In genomic region chr10:74797550-74797949, GRCh38 we compare ENCODE assay signal across 30 cellular contexts.
"Had no signal": no experiment of that assay in that cellular context is flagged by ENCODE, and none has a peak within 500 bp of the region (broad histone marks: within the 10 kb centered on the region; RNA-seq: fewer than 3 reads in every experiment).

No MANE protein-coding gene starts in this region.

- ATAC-seq: activated CD8-positive, alpha-beta T cell treated with anti-CD3 and anti-CD28 coated beads, Interleukin-2, amount 10 ng/mL, durations not matched to agents 7 days and 5 days had no signal

- H3K4me3 ChIP-seq: SK-N-MC had no signal

- H3K27me3 Mint-ChIP-seq: activated CD4-positive, alpha-beta T cell treated with anti-CD3 and anti-CD28 coated beads, Interleukin-2, amount 10 ng/mL, durations not matched to agents 24 days and 14 days; activated naive CD4-positive, alpha-beta T cell treated with anti-CD3 and anti-CD28 coated beads, Interleukin-2, amount 50 U/mL, for 24 hours; activated T-cell treated with anti-CD3 and anti-CD28 coated beads, Interleukin-2, amount 50 U/mL, for 24 hours; brain had no signal

- H3K27ac Mint-ChIP-seq: activated CD4-positive, alpha-beta T cell treated with anti-CD3 and anti-CD28 coated beads, Interleukin-2, amount 10 ng/mL, durations not matched to agents 24 days and 14 days; activated CD8-positive, alpha-beta T cell treated with anti-CD3 and anti-CD28 coated beads, Interleukin-2, amount 10 ng/mL, durations not matched to agents 7 days and 5 days; activated naive CD4-positive, alpha-beta T cell treated with anti-CD3 and anti-CD28 coated beads, Interleukin-2, amount 50 U/mL, for 24 hours; activated T-cell treated with anti-CD3 and anti-CD28 coated beads, Interleukin-2, amount 50 U/mL, for 24 hours; activated T-helper 2 cell treated with anti-CD3 and anti-CD28 coated beads, Interferon-gamma antibody, Interleukin-2, Interleukin-4, amounts not matched to agents 10 μg/mL and 5 μg/mL and 100 μg/mL, durations not matched to agents 14 hours and 24 hours and 36 hours; brain had no signal

- H3K27ac ChIP-seq: SK-N-MC had no signal

- H3K36me3 Mint-ChIP-seq: activated naive CD4-positive, alpha-beta T cell treated with anti-CD3 and anti-CD28 coated beads, Interleukin-2, amount 50 U/mL, for 24 hours; brain had no signal

- DNase-seq: activated CD4-positive, alpha-beta T cell treated with anti-CD3 and anti-CD28 coated beads, Interleukin-2, amount 10 ng/mL, durations not matched to agents 24 days and 14 days; activated CD4-positive, alpha-beta T cell treated with anti-CD3 and anti-CD28 coated beads, Interleukin-2, amount 50 U/mL, for 48 hours; activated CD8-positive, alpha-beta T cell treated with anti-CD3 and anti-CD28 coated beads, Interleukin-2, amount 10 ng/mL, durations not matched to agents 7 days and 5 days; activated gamma-delta T cell; activated naive CD4-positive, alpha-beta T cell treated with Interleukin-2 at 50 U/mL for 16 hours; activated T-cell treated with anti-CD3 and anti-CD28 coated beads, Interleukin-2, amount 50 U/mL, for 24 hours; anterior cingulate cortex; caudate nucleus; cerebellar nuclear complex; KG1; MM.1S; MV-4-11; NCI-H1092; NCI-H1417; NCI-H146; NCI-H187; NCI-H2029 treated with DMSO at 0.1 percent for 48 hours; NCI-H2107; NCI-H2171; NCI-H510A; NCI-H526; NCI-H748 treated with DMSO at 0.1 percent for 48 hours; NK-92 treated with Interleukin-12 subunit alpha and Interleukin-12 subunit beta, amount 100 ng/mL, for 24 hours; OCI-M1; Right ventricle myocardium superior; T1000 had no signal

- H3K4me3 Mint-ChIP-seq: activated CD4-positive, alpha-beta T cell treated with anti-CD3 and anti-CD28 coated beads, Interleukin-2, amount 10 ng/mL, durations not matched to agents 24 days and 14 days; activated CD8-positive, alpha-beta T cell treated with anti-CD3 and anti-CD28 coated beads, Interleukin-2, amount 10 ng/mL, durations not matched to agents 7 days and 5 days; activated naive CD4-positive, alpha-beta T cell treated with anti-CD3 and anti-CD28 coated beads, Interleukin-2, amount 50 U/mL, for 24 hours; activated T-cell treated with anti-CD3 and anti-CD28 coated beads, Interleukin-2, amount 50 U/mL, for 24 hours; brain had no signal

- H3K9me3 Mint-ChIP-seq: activated CD4-positive, alpha-beta T cell treated with anti-CD3 and anti-CD28 coated beads, Interleukin-2, amount 10 ng/mL, durations not matched to agents 24 days and 14 days; activated naive CD4-positive, alpha-beta T cell treated with anti-CD3 and anti-CD28 coated beads, Interleukin-2, amount 50 U/mL, for 24 hours; activated T-cell treated with anti-CD3 and anti-CD28 coated beads, Interleukin-2, amount 50 U/mL, for 24 hours had no signal
